10 cellular contexts compared by ENCODE assay signal in genomic region chr3:49359623-49360022, GRCh38. TPM values are rescaled to one million over a fixed set of nuclear protein-coding genes. Genes with fewer than 3 reads are reported as not detected.
DNase-seq lines count a peak whose midpoint lies in the region; ATAC-seq, FAIRE-seq and TF ChIP-seq lines count a peak whose summit lies in the region.
"Had no signal": no experiment of that assay in that cellular context is flagged by ENCODE, and none has a peak within 500 bp of the region (broad histone marks: within the 10 kb centered on the region; RNA-seq: fewer than 3 reads in every experiment).

No MANE protein-coding gene starts in this region.

- peaks cover 12 to 36% (median 34%) of the 10 kb centered on the region in 5 donors for H3K4me1 ChIP-seq in subcutaneous abdominal adipose tissue (ENCODE audit: control insufficient read depth in 5 of 5, insufficient read depth in 5 of 5, low read length in 5 of 5)

- H3K9ac ChIP-seq in subcutaneous abdominal adipose tissue (ENCODE audit: low read length in 5 of 5): no peak overlapping the region

- H3K36me3 Mint-ChIP-seq in activated naive CD4-positive, alpha-beta T cell treated with anti-CD3 and anti-CD28 coated beads for 36 hours (ENCODE audit: low read depth): peaks cover 55% of the 10 kb centered on the region
- H3K36me3 Mint-ChIP-seq in glutamatergic neuron (ENCODE audit: unreplicated experiment): no peaks in the 10 kb centered on the region

- peak overlapping the region; percentile 94 for H3K27ac Mint-ChIP-seq in activated naive CD4-positive, alpha-beta T cell treated with anti-CD3 and anti-CD28 coated beads for 36 hours
- peak overlapping the region; percentile 84 for H3K27ac Mint-ChIP-seq in glutamatergic neuron (ENCODE audit: unreplicated experiment)

- H3K36me3 ChIP-seq in WERI-Rb-1: peaks cover 84% of the 10 kb centered on the region
- H3K36me3 ChIP-seq in subcutaneous abdominal adipose tissue (ENCODE audit: control insufficient read depth in 5 of 5, insufficient read depth in 5 of 5, low read length in 5 of 5): peaks cover 9 to 59% (median 47%) of the 10 kb centered on the region in 5 donors

- ATAC-seq in GM19467 (IDR thresholded peaks at IDR 0.05; ENCODE audit: unreplicated experiment) (no peak), HG03025 (IDR thresholded peaks at IDR 0.05; ENCODE audit: low FRiP score, unreplicated experiment) (no peak)

- no peak for FAIRE-seq in GM19239 (lab: Jason Lieb, UNC)

- H3K27ac ChIP-seq in WERI-Rb-1 (peak overlapping the region; percentile 99), subcutaneous abdominal adipose tissue (ENCODE audit: low read depth, low read length) (peak overlapping the region; percentile 97)

- H3K4me3 Mint-ChIP-seq in activated naive CD4-positive, alpha-beta T cell treated with anti-CD3 and anti-CD28 coated beads for 36 hours: peak overlapping the region; percentile 92
- no peak overlapping the region for H3K4me3 Mint-ChIP-seq in glutamatergic neuron (ENCODE audit: unreplicated experiment)

- peaks cover 26% of the 10 kb centered on the region for H3K4me1 Mint-ChIP-seq in activated naive CD4-positive, alpha-beta T cell treated with anti-CD3 and anti-CD28 coated beads for 36 hours (ENCODE audit: low read depth)
- H3K4me1 Mint-ChIP-seq in glutamatergic neuron (ENCODE audit: low read depth, unreplicated experiment): peaks cover 12% of the 10 kb centered on the region

- CTCF ChIA-PET in activated naive CD4-positive, alpha-beta T cell treated with anti-CD3 and anti-CD28 coated beads for 36 hours (lab: Charles Lee): interaction anchor here (1.0 to 1.7 kb wide), 4 partner anchors 14 to 90 kb away, joined by 3 to 13 read pairs (median 7); partner anchors contain the start of gene USP4

- H3K9me3 ChIP-seq in WERI-Rb-1 (ENCODE audit: severe bottlenecking) (no peaks in the 10 kb centered on the region), subcutaneous abdominal adipose tissue (ENCODE audit: control insufficient read depth in 5 of 5, low read length in 5 of 5) (no peaks in the 10 kb centered on the region)
- H3K9me3 ChIP-seq: tibial artery had no signal

- H3K9me3 Mint-ChIP-seq in activated naive CD4-positive, alpha-beta T cell treated with anti-CD3 and anti-CD28 coated beads for 36 hours: no peaks in the 10 kb centered on the region
- H3K9me3 Mint-ChIP-seq in glutamatergic neuron (ENCODE audit: unreplicated experiment): peaks cover 8% of the 10 kb centered on the region

- intact Hi-C loops in activated naive CD4-positive, alpha-beta T cell treated with anti-CD3 and anti-CD28 coated beads for 36 hours (cut with micrococcal nuclease): loop anchor here (5.0 kb wide), 1 partner anchor 337 kb away; the partner anchor contains the start of gene NDUFAF3

- no peaks in the 10 kb centered on the region for H3K27me3 ChIP-seq in WERI-Rb-1 (ENCODE audit: insufficient read depth, low read depth, severe bottlenecking)
- no peaks in the 10 kb centered on the region for H3K27me3 ChIP-seq in subcutaneous abdominal adipose tissue (ENCODE audit: control insufficient read depth in 5 of 5, insufficient read depth in 4 of 5, low read length in 5 of 5)
- H3K27me3 ChIP-seq: tibial artery had no signal

- H3K27me3 Mint-ChIP-seq in activated naive CD4-positive, alpha-beta T cell treated with anti-CD3 and anti-CD28 coated beads for 36 hours (ENCODE audit: low read depth): no peaks in the 10 kb centered on the region
- no peaks in the 10 kb centered on the region for H3K27me3 Mint-ChIP-seq in glutamatergic neuron (ENCODE audit: unreplicated experiment)

- H3K4me3 ChIP-seq in WERI-Rb-1 (ENCODE audit: low read depth, low read length): no peak overlapping the region
- no peak overlapping the region for H3K4me3 ChIP-seq in subcutaneous abdominal adipose tissue (ENCODE audit: low read depth in 1 of 5, low read length in 5 of 5)

- no peak for TF ChIP-seq CTCF in WERI-Rb-1 (IDR thresholded peaks at IDR 0.05; ENCODE audit: low read depth, low read length)
- TF ChIP-seq CTCF in glutamatergic neuron (IDR thresholded peaks at IDR 0.05; ENCODE audit: partially characterized antibody, unreplicated experiment): no peak

- DNase-seq in activated naive CD4-positive, alpha-beta T cell treated with anti-CD3 and anti-CD28 coated beads for 36 hours: no peak
- DNase-seq in activated naive CD4-positive, alpha-beta T cell treated with anti-CD3 and anti-CD28 coated beads, Interleukin-2, amount 50 U/mL, for 16 hours: no peak
- DNase-seq in WERI-Rb-1 (no peak), glutamatergic neuron (no peak), GM19239 (ENCODE audit: insufficient read length, low spot score) (no peak)
- DNase-seq: right cardiac atrium, tibial artery had no signal

RNA-seq across cellular contexts. Expression of gene GPX1, which starts 1.5 kb away (rescaled TPM):
- total RNA-seq in activated naive CD4-positive, alpha-beta T cell treated with anti-CD3 and anti-CD28 coated beads for 36 hours: 100 to 1,000 TPM; 198 to 202 TPM
- total RNA-seq in glutamatergic neuron (ENCODE audit: unreplicated experiment): 239 TPM

RNA-seq across cellular contexts. Expression of gene USP4, which starts 19.8 kb away (rescaled TPM):
- total RNA-seq in activated naive CD4-positive, alpha-beta T cell treated with anti-CD3 and anti-CD28 coated beads for 36 hours: 10 to 100 TPM; 68.0 to 69.7 TPM
- total RNA-seq in glutamatergic neuron (ENCODE audit: unreplicated experiment): 70.0 TPM

RNA-seq across cellular contexts. Expression of gene RHOA, which starts 52.2 kb away (rescaled TPM):
- total RNA-seq in activated naive CD4-positive, alpha-beta T cell treated with anti-CD3 and anti-CD28 coated beads for 36 hours: 100 to 1,000 TPM; 463 to 491 TPM
- total RNA-seq in glutamatergic neuron (ENCODE audit: unreplicated experiment): 262 TPM

RNA-seq across cellular contexts. Expression of gene TCTA, which starts 52.6 kb away (rescaled TPM):
- 1 to 10 TPM; 9.4 to 9.5 TPM for total RNA-seq in activated naive CD4-positive, alpha-beta T cell treated with anti-CD3 and anti-CD28 coated beads for 36 hours
- total RNA-seq in glutamatergic neuron (ENCODE audit: unreplicated experiment): 27.7 TPM
